In the genomic region with DNA sequence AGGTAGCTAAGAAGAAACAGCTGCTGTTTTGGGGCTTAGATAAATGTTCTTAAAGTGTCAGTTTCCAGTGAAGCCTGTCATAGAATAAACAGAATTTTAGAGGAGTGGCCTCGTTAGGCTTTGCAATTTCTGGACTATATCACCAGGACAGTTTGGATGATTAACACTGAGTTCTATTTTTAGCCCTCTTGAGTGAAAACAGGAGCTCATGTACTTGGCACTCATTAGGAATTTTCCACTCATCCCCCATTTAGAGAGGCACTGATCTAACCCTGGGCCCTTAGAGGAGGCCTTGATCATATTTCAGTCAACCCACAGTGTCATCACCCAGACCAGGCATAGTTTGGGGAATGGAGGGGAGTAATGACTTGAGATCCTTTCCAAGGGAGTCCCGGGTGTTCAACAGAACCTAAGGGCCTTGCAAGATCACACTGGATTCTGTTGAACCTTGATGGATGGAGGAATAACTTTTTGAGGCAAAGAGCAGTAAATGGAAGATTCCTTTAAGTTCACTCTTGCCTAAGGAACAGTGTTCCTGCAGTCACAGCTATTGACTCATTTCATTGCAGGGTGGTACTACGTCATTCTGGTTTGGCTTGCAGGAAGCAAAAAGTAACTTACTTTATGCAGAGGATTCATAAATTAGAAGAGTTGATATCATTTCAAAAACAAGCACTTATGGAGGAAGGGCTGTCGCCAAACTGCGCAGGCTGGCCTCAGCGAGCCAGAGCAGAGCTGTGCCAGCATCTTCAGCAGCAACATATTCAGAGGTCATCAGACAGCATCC, we compare ENCODE assay signal across 10 cellular contexts.
DNase-seq lines count a peak whose midpoint lies in the region; ATAC-seq and TF ChIP-seq lines count a peak whose summit lies in the region.
"Had no signal": no experiment of that assay in that cellular context is flagged by ENCODE, and none has a peak within 500 bp of the region (broad histone marks: within the 10 kb centered on the region; RNA-seq: fewer than 3 reads in every experiment).

No MANE protein-coding gene starts in this region.

- no peak for TF ChIP-seq CTCF in heart right ventricle (IDR thresholded peaks at IDR 0.05)

- H3K4me2 ChIP-seq in skeletal muscle satellite cell (ENCODE audit: low read length) = peak overlapping the region; percentile 51

- H3K4me3 ChIP-seq in heart right ventricle = no peak overlapping the region
- peak overlapping the region; percentile 42 for H3K4me3 ChIP-seq in skeletal muscle satellite cell (ENCODE audit: low read length)

- H3K9ac ChIP-seq in skeletal muscle satellite cell (ENCODE audit: low read depth, low read length) = peak overlapping the region; percentile 60

- H3K4me1 ChIP-seq in heart right ventricle = peaks cover 9 to 80% (median 41%) of the 10 kb centered on the region in 9 donors
- peaks cover 36% of the 10 kb centered on the region for H3K4me1 ChIP-seq in skeletal muscle satellite cell (ENCODE audit: control insufficient read depth, insufficient read depth, low read length)

- H3K36me3 ChIP-seq in heart right ventricle = no peaks in the 10 kb centered on the region
- no peaks in the 10 kb centered on the region for H3K36me3 ChIP-seq in skeletal muscle satellite cell (ENCODE audit: insufficient read depth, low read length)

- DNase-seq in HCEC 1CT (peak; percentile 96), SK-N-DZ (ENCODE audit: low spot score) (peak; percentile 96), heart right ventricle (peak; percentile 26 to 57)
- no peak for DNase-seq in activated effector memory CD4-positive, alpha-beta T cell treated with anti-CD3 and anti-CD28 coated beads, Interleukin-2, amount 50 U/mL, for 16 hours
- DNase-seq: activated naive CD4-positive, alpha-beta T cell treated with anti-CD3 and anti-CD28 coated beads, Interleukin-2, amount 10 ng/mL, durations not matched to agents 7 days and 5 days; NCI-H1092 treated with DMSO at 0.1 percent for 48 hours had no signal

- H3K9me3 ChIP-seq in heart right ventricle (no peaks in the 10 kb centered on the region), skeletal muscle satellite cell (replicated peaks; ENCODE audit: low read length) (no peaks in the 10 kb centered on the region)

- intact Hi-C loops in heart right ventricle (cut with DNase I) = loop anchor here in 1 of 10 donors (2.0 to 5.0 kb wide), 2 partner anchors 29 to 53 kb away; no protein-coding TSS in a partner anchor

- WGBS in heart right ventricle, 2 donors = 35 to 45% methylated on average over 6 of the region's 6 CpGs

- H3K27ac ChIP-seq in heart right ventricle = peak overlapping the region; percentile 67 to 92 (median 84)

- ATAC-seq in heart right ventricle (peak; percentile 81 to 92 (median 91)), HG02642 (IDR thresholded peaks at IDR 0.05; ENCODE audit: poor library complexity, unreplicated experiment) (no peak), GM19452 (IDR thresholded peaks at IDR 0.05; ENCODE audit: unreplicated experiment) (no peak), GM18861 (IDR thresholded peaks at IDR 0.05; ENCODE audit: unreplicated experiment) (no peak)

- H3K27me3 ChIP-seq in heart right ventricle (peaks cover 0 to 26% (median 0%) of the 10 kb centered on the region in 7 donors), skeletal muscle satellite cell (ENCODE audit: control insufficient read depth, insufficient read depth, low read length) (peaks cover under 1% of the 10 kb centered on the region)

Comparison
In these comparisons a context has a peak if more than half of its experiments do, and no peak if none do; other contexts are left out.
1. ATAC-seq: peak in heart right ventricle (8 of 8); none in HG02642 (single experiment), GM19452 (single experiment) and GM18861 (single experiment).